ENCODE assay signal across 8 cellular contexts in the genomic region with DNA sequence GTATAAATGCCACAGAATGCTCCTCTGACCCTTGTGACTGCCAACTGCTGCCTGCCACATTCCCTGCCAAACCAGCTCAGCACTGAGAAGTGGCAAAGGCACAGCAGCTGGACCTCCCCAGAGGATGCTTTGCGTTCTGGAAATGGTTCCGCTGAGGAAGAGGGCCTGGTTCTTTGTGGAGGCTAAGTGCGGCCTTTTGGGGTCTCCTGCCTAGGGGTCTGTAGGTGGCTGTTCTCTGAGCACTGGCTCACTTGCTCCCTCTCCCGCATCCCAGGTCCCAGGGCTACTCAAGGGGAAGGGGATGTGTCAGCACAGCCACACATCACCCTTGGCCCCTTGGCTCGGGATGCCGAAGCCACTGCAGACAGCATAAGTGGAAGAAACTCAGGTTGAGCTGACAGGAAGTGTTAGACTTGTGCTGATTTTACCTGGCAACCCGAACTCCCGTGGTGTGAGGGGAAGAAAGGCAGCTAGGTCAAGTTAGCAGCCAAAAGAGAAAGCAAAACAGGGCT. TPM values are rescaled to one million over a fixed set of nuclear protein-coding genes. Genes with fewer than 3 reads are reported as not detected.
DNase-seq lines count a peak whose midpoint lies in the region; ATAC-seq and TF ChIP-seq lines count a peak whose summit lies in the region.

No MANE protein-coding gene starts in this region.

- H3K4me1 ChIP-seq in heart left ventricle = peaks cover 0 to 16% (median 10%) of the 10 kb centered on the region in 12 donors
- H3K4me1 ChIP-seq in right atrium auricular region = peaks cover 0 to 11% of the 10 kb centered on the region in 2 donors
- H3K4me1 ChIP-seq in upper lobe of right lung = peaks cover 8% of the 10 kb centered on the region

- H3K9me3 ChIP-seq in heart left ventricle (peaks cover 0 to 21% (median 10%) of the 10 kb centered on the region in 12 donors), right atrium auricular region (peaks cover 0 to 16% of the 10 kb centered on the region in 2 donors), upper lobe of right lung (no peaks in the 10 kb centered on the region)

- H3K27me3 Mint-ChIP-seq in activated naive CD8-positive, alpha-beta T cell treated with anti-CD3 and anti-CD28 coated beads for 36 hours = no peaks in the 10 kb centered on the region

- peak overlapping the region in 7 of 12 donors; percentile 38 to 73 (median 59) for H3K27ac ChIP-seq in heart left ventricle
- H3K27ac ChIP-seq in right atrium auricular region = no peak overlapping the region
- H3K27ac ChIP-seq in upper lobe of right lung = peak overlapping the region; percentile 60

- ATAC-seq in heart left ventricle = peak in 2 of 4 donors; percentile 24 to 55
- peak; percentile 25 for ATAC-seq in upper lobe of right lung

- H3K27ac Mint-ChIP-seq in activated naive CD8-positive, alpha-beta T cell treated with anti-CD3 and anti-CD28 coated beads for 36 hours = peak overlapping the region; percentile 93

- peaks cover 10% of the 10 kb centered on the region for H3K36me3 Mint-ChIP-seq in activated naive CD8-positive, alpha-beta T cell treated with anti-CD3 and anti-CD28 coated beads for 36 hours

- DNase-seq in heart left ventricle = no peak
- no peak for DNase-seq in right atrium auricular region (ENCODE audit: low spot score)
- DNase-seq in activated naive CD8-positive, alpha-beta T cell treated with anti-CD3 and anti-CD28 coated beads for 36 hours = peak; percentile 33
- DNase-seq in myocyte (ENCODE audit: low read depth) = peak; percentile 69
- DNase-seq in upper lobe of right lung = no peak
- no peak for DNase-seq in NCI-H524 (lab: John Stamatoyannopoulos, UW)
- DNase-seq in NCI-H748 treated with DMSO at 0.1 percent for 48 hours (lab: John Stamatoyannopoulos, UW) = no peak
- no peak for DNase-seq in NCI-H1436 treated with DMSO at 0.1 percent for 48 hours (lab: John Stamatoyannopoulos, UW)

- H3K4me3 ChIP-seq in heart left ventricle = peak overlapping the region in 7 of 12 donors; percentile 3 to 19 (median 11)
- H3K4me3 ChIP-seq in right atrium auricular region = no peak overlapping the region
- H3K4me3 ChIP-seq in upper lobe of right lung = no peak overlapping the region

- H3K4me1 Mint-ChIP-seq in activated naive CD8-positive, alpha-beta T cell treated with anti-CD3 and anti-CD28 coated beads for 36 hours = peaks cover 25% of the 10 kb centered on the region

- no peaks in the 10 kb centered on the region for H3K27me3 ChIP-seq in heart left ventricle
- H3K27me3 ChIP-seq in right atrium auricular region = no peaks in the 10 kb centered on the region
- no peaks in the 10 kb centered on the region for H3K27me3 ChIP-seq in upper lobe of right lung

- H3K36me3 ChIP-seq in heart left ventricle (no peaks in the 10 kb centered on the region), right atrium auricular region (no peaks in the 10 kb centered on the region), upper lobe of right lung (no peaks in the 10 kb centered on the region)

- 40 to 49% (median 47%) methylated on average over 8 of the region's 8 CpGs for whole genome bisulfite sequencing in heart left ventricle, 4 donors

- TF ChIP-seq CTCF in heart left ventricle (IDR thresholded peaks at IDR 0.05) = no peak
- no peak for TF ChIP-seq CTCF in right atrium auricular region (IDR thresholded peaks at IDR 0.05)
- TF ChIP-seq CTCF in upper lobe of right lung (IDR thresholded peaks at IDR 0.05) = no peak

- no peak for TF ChIP-seq POLR2A in heart left ventricle (IDR thresholded peaks at IDR 0.05)

- H3K4me3 Mint-ChIP-seq in activated naive CD8-positive, alpha-beta T cell treated with anti-CD3 and anti-CD28 coated beads for 36 hours = peak overlapping the region; percentile 73

- intact Hi-C loops in heart left ventricle (cut with DNase I) = loop anchor here (1.0 to 10.0 kb wide), 15 partner anchors 52 to 341 kb away; a partner anchor contains a TSS
- intact Hi-C loops in upper lobe of right lung (cut with DNase I) = loop anchor here (10.0 kb wide), 1 partner anchor 342 kb away; no protein-coding TSS in a partner anchor

- peaks cover 14% of the 10 kb centered on the region for H3K9me3 Mint-ChIP-seq in activated naive CD8-positive, alpha-beta T cell treated with anti-CD3 and anti-CD28 coated beads for 36 hours

RNA-seq across cellular contexts. Expression of a gene that starts 56.8 kb away (rescaled TPM):
- total RNA-seq in heart left ventricle (10 to 100 TPM; 13.8 to 36.0 (median 18.5) TPM), right atrium auricular region (10 to 100 TPM; 28.0 to 33.1 TPM), myocyte (23.1 and 32.0 TPM in 2 replicates), upper lobe of right lung (10.8 TPM)
- 10 to 100 TPM in 1 of 2 donors, 1 to 10 TPM in 1; 9.1 to 22.4 TPM for polyA plus RNA-seq in heart left ventricle
- total RNA-seq in activated naive CD8-positive, alpha-beta T cell treated with anti-CD3 and anti-CD28 coated beads for 36 hours = 10 to 100 TPM; 12.1 to 13.3 TPM
- polyA plus RNA-seq in myocyte (2012) = 22.3 TPM

Comparison
In these comparisons a context has a peak if more than half of its experiments do, and no peak if none do; other contexts are left out.
1. H3K27ac ChIP-seq: peak in heart left ventricle (7 of 12) and upper lobe of right lung (single experiment); none in right atrium auricular region (0 of 2).
2. H3K4me3 ChIP-seq: peak in heart left ventricle (7 of 12); none in right atrium auricular region (0 of 2) and upper lobe of right lung (single experiment).
3. DNase-seq: peak in activated naive CD8-positive, alpha-beta T cell treated with anti-CD3 and anti-CD28 coated beads for 36 hours (single experiment) and myocyte (single experiment); none in heart left ventricle (0 of 5), right atrium auricular region (single experiment), upper lobe of right lung (single experiment), NCI-H524 (0 of 2), NCI-H748 treated with DMSO at 0.1 percent for 48 hours (single experiment) and NCI-H1436 treated with DMSO at 0.1 percent for 48 hours (single experiment).